19 cellular contexts compared by ENCODE assay signal in genomic region chr5:163585206-163585605, GRCh38.
DNase-seq lines count a peak whose midpoint lies in the region; ATAC-seq and TF ChIP-seq lines count a peak whose summit lies in the region.
"Had no signal": no experiment of that assay in that cellular context is flagged by ENCODE, and none has a peak within 500 bp of the region (broad histone marks: within the 10 kb centered on the region; RNA-seq: fewer than 3 reads in every experiment).

No MANE protein-coding gene starts in this region.

- no TSS peak for BruUV-seq in IMR-90 (replicated peaks; lab: Mats Ljungman, UMichigan)

- TF ChIP-seq RAD21 in IMR-90 (IDR thresholded peaks at IDR 0.05; ENCODE audit: low read length), result no peak

- POLR2A ChIA-PET in IMR-90 (lab: Charles Lee; ENCODE audit: unreplicated experiment), result no interaction called here

- peak overlapping the region; percentile 79; the same call in 1 of the 2 replicates for H3K14ac ChIP-seq in IMR-90 (replicated peaks; ENCODE audit: low read depth, low read length)

- H3K9me1 ChIP-seq in IMR-90 (ENCODE audit: insufficient read depth, low read length), result no peaks in the 10 kb centered on the region

- H4K91ac ChIP-seq in IMR-90 (ENCODE audit: insufficient read depth, low read depth, low read length), result peak overlapping the region; percentile 58; the same call in 1 of the 2 replicates

- H3K4ac ChIP-seq in IMR-90 (ENCODE audit: low read depth, low read length), result peak overlapping the region; percentile 82; the same call in 1 of the 2 replicates

- H4K8ac ChIP-seq in IMR-90 (ENCODE audit: low read depth in 2 of 2, low read length in 2 of 2), result peak overlapping the region; percentile 84 to 93

- no peak overlapping the region; the same call in 1 of the 2 replicates for H3K9ac ChIP-seq in IMR-90 (ENCODE audit: low read depth, low read length)

- H3K27me3 ChIP-seq in IMR-90 (ENCODE audit: control insufficient read depth, insufficient read depth, low read length) (no peaks in the 10 kb centered on the region), vagina (no peaks in the 10 kb centered on the region)
- H3K27me3 ChIP-seq: cardiac muscle cell, neutrophil, uterus had no signal

- H4K5ac ChIP-seq in IMR-90 (ENCODE audit: low read depth, low read length), result peak overlapping the region; percentile 78; the same call in 1 of the 2 replicates

- H2BK120ac ChIP-seq in IMR-90 (ENCODE audit: low read depth, low read length), result peak overlapping the region; percentile 95

- WGBS in IMR-90 (ENCODE audit: extremely low coverage in 2 of 2, insufficient read length in 1 of 2), 2 experiments, result no CpG with 5 or more reads among the region's 1 CpG

- H3K27ac ChIP-seq in IMR-90 (ENCODE audit: insufficient read depth, low read length) (peak overlapping the region; percentile 37; the same call in 1 of the 2 replicates), vagina (no peak overlapping the region)
- H3K27ac ChIP-seq: cardiac muscle cell, neutrophil had no signal

- peak overlapping the region; percentile 39; the same call in 1 of the 3 replicates for H2BK15ac ChIP-seq in IMR-90 (ENCODE audit: low read depth, low read length)

- DNase-seq in AG10803 (ENCODE audit: low read depth), result peak; percentile 75
- peak; percentile 95 for DNase-seq in IMR-90
- DNase-seq in astrocyte of the spinal cord (ENCODE audit: low read depth, low spot score), result peak; percentile 75
- peak; percentile 42 for DNase-seq in kidney glomerular epithelial cell (lab: John Stamatoyannopoulos, UW)
- DNase-seq in vagina (ENCODE audit: extremely low spot score in 2 of 2), result no peak
- no peak for DNase-seq in activated CD8-positive, alpha-beta memory T cell treated with anti-CD3 and anti-CD28 coated beads for 24 hours
- DNase-seq: activated CD4-positive, alpha-beta T cell treated with anti-CD3 and anti-CD28 coated beads for 1 hour; activated naive CD8-positive, alpha-beta T cell treated with anti-CD3 and anti-CD28 coated beads, Interleukin-2, amount 10 ng/mL, durations not matched to agents 7 days and 5 days; AML-193; NCI-H1694 treated with DMSO at 0.1 percent for 48 hours; NCI-H2227 treated with DMSO at 0.1 percent for 48 hours; retina; stimulated activated CD8-positive, alpha-beta memory T cell treated with anti-CD3 and anti-CD28 coated beads, Interleukin-4, amount 100 ng/mL, for 48 hours; T1000; uterus had no signal

- in situ Hi-C loops in IMR-90 (cut with MboI; ENCODE audit: low sequenced_read_pairs), result no loop called here
- in situ Hi-C loops in astrocyte of the spinal cord (cut with HindIII; ENCODE audit: low sequenced_read_pairs), result no loop called here

- H3K9me3 ChIP-seq in IMR-90 (ENCODE audit: control insufficient read depth, insufficient read depth, low read length), result no peaks in the 10 kb centered on the region
- no peaks in the 10 kb centered on the region for H3K9me3 ChIP-seq in vagina
- H3K9me3 ChIP-seq: neutrophil, uterus had no signal

- H3K36me3 ChIP-seq in IMR-90 (ENCODE audit: control insufficient read depth, insufficient read depth, low read length) (no peaks in the 10 kb centered on the region), vagina (no peaks in the 10 kb centered on the region)
- H3K36me3 ChIP-seq: cardiac muscle cell, neutrophil, uterus had no signal

- H2BK5ac ChIP-seq in IMR-90 (ENCODE audit: low read depth, low read length, poor library complexity, severe bottlenecking), result peak overlapping the region; percentile 97

- ATAC-seq in IMR-90 (ENCODE audit: low read depth), result peak; percentile 94
- no peak for ATAC-seq in HG03045 (IDR thresholded peaks at IDR 0.05; ENCODE audit: unreplicated experiment)
- ATAC-seq in GM19455 (IDR thresholded peaks at IDR 0.05; ENCODE audit: unreplicated experiment), result no peak

- H3K56ac ChIP-seq in IMR-90 (ENCODE audit: extremely low read depth, insufficient read depth, low read length), result peak overlapping the region; percentile 59; the same call in 1 of the 2 replicates

- H3K4me3 ChIP-seq in AG10803 (ENCODE audit: low read length), result no peak overlapping the region
- H3K4me3 ChIP-seq in IMR-90 (ENCODE audit: insufficient read depth, low read depth, low read length), result no peak overlapping the region
- no peak overlapping the region for H3K4me3 ChIP-seq in astrocyte of the spinal cord (ENCODE audit: low read depth, low read length)
- no peak overlapping the region for H3K4me3 ChIP-seq in vagina
- H3K4me3 ChIP-seq: cardiac muscle cell, uterus had no signal

- peak overlapping the region; percentile 95 for H2BK20ac ChIP-seq in IMR-90 (ENCODE audit: low read depth, low read length)

- CTCF ChIA-PET in IMR-90 (lab: Yijun Ruan, JAX), result interaction anchor here (0.6 kb wide), 1 partner anchor 751 kb away, joined by 3 read pairs; no protein-coding TSS in a partner anchor

- H2AFZ ChIP-seq in IMR-90 (replicated peaks; ENCODE audit: low read length, poor library complexity), result no peak overlapping the region

- no peaks in the 10 kb centered on the region for H3K79me1 ChIP-seq in IMR-90 (ENCODE audit: low read depth in 1 of 2, low read length in 2 of 2)

- H4K20me1 ChIP-seq in IMR-90 (ENCODE audit: insufficient read depth, low read length), result no peaks in the 10 kb centered on the region

- H3K18ac ChIP-seq in IMR-90 (ENCODE audit: low read depth, low read length), result peak overlapping the region; percentile 80; the same call in 1 of the 2 replicates

- TF ChIP-seq CTCF in AG10803 (conservative IDR thresholded peaks at IDR 0.05; ENCODE audit: low read length), result no peak
- no peak for TF ChIP-seq CTCF in IMR-90 (conservative IDR thresholded peaks at IDR 0.05; ENCODE audit: low read depth, low read length)
- TF ChIP-seq CTCF in astrocyte of the spinal cord (IDR thresholded peaks at IDR 0.05; ENCODE audit: low read depth, low read length), result no peak
- no peak for TF ChIP-seq CTCF in vagina (IDR thresholded peaks at IDR 0.05)

- H3K23ac ChIP-seq in IMR-90 (ENCODE audit: low read depth, low read length), result no peak overlapping the region

- dilution Hi-C loops in IMR-90 (cut with HindIII; ENCODE audit: low sequenced_read_pairs, unreplicated experiment), result no loop called here

- TF ChIP-seq POLR2A in IMR-90 (IDR thresholded peaks at IDR 0.05; ENCODE audit: low read depth, low read length) (no peak), vagina (IDR thresholded peaks at IDR 0.05) (no peak)

- no peak overlapping the region; the same call in 1 of the 2 replicates for H3K4me2 ChIP-seq in IMR-90 (ENCODE audit: low read depth, low read length)

- no peak overlapping the region for H2AK9ac ChIP-seq in IMR-90 (replicated peaks; ENCODE audit: low read depth, low read length, poor library complexity)

- H3K4me1 ChIP-seq in IMR-90 (ENCODE audit: control insufficient read depth, insufficient read depth, low read length), result peaks cover 9% of the 10 kb centered on the region; the same call in 1 of the 2 replicates
- peaks cover 5% of the 10 kb centered on the region for H3K4me1 ChIP-seq in vagina
- H3K4me1 ChIP-seq: uterus had no signal

- H2AK5ac ChIP-seq in IMR-90 (ENCODE audit: low read depth, low read length), result no peak overlapping the region; the same call in 1 of the 2 replicates

- intact Hi-C loops in IMR-90 (cut with micrococcal nuclease), result no loop called here
- intact Hi-C loops in vagina (cut with DNase I), result no loop called here

TF ChIP-seq in IMR-90, 13 proteins besides CTCF, POLR2A, EP300 and RAD21:
- no peak for TF ChIP-seq RCOR1 (IDR thresholded peaks at IDR 0.05; ENCODE audit: insufficient replicate concordance, low read length)
- peak; percentile 55; the same call in 1 of the 2 replicates for TF ChIP-seq FOS (IDR thresholded peaks at IDR 0.05; ENCODE audit: low read depth, low read length)

Comparison
In these comparisons a context has a peak if more than half of its experiments do, and no peak if none do; other contexts are left out.
1. DNase-seq: peak in AG10803 (single experiment), IMR-90 (single experiment), astrocyte of the spinal cord (single experiment) and kidney glomerular epithelial cell (single experiment); none in vagina (0 of 2) and activated CD8-positive, alpha-beta memory T cell treated with anti-CD3 and anti-CD28 coated beads for 24 hours (single experiment).